Comparison of ENCODE assay signal across 21 cellular contexts in the genomic region with DNA sequence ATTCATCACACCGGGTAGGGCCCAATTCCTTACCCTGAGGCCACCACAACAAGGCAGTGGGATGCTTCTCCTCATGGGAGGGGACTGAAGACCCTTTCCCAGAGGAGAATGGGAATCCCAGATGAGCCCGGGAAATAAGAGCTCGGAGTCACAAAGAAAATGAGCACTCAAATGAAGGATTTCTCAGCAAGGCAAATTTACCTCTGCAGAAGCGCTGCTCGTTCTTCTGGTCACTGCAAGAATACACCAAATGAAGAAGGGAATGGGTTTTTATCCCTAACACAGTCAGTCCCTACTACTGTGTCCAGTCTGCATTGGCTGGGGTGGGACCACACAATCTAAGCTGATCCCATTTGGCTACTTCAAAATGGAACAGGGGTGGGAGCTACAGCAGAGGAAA. TPM values are rescaled to one million over a fixed set of nuclear protein-coding genes. Genes with fewer than 3 reads are reported as not detected.
"Had no signal": no experiment of that assay in that cellular context is flagged by ENCODE, and none has a peak within 500 bp of the region (broad histone marks: within the 10 kb centered on the region; RNA-seq: fewer than 3 reads in every experiment).

No MANE protein-coding gene starts in this region.

- H3K36me3 ChIP-seq: SJSA1 had no signal

- H3K4me3 ChIP-seq: SJSA1, SK-N-MC had no signal

- H3K4me3 Mint-ChIP-seq: IgD-negative memory B cell had no signal

- H3K27me3 Mint-ChIP-seq: IgD-negative memory B cell had no signal

- DNase-seq: KBM-7, MV-4-11, NCI-H1048, NCI-H1105, NCI-H1417, NCI-H1436 treated with DMSO at 0.1 percent for 48 hours, NCI-H1694 treated with DMSO at 0.1 percent for 48 hours, NCI-H1930, NCI-H2081, NCI-H2107, NCI-H2227 treated with DMSO at 0.1 percent for 48 hours, NCI-H524 treated with DMSO at 0.1 percent for 48 hours, NCI-H69, NCI-H774, Right ventricle myocardium superior, RPMI8226, SIG-M5 had no signal

- H3K27ac ChIP-seq: SJSA1, SK-N-MC had no signal

- H3K27me3 ChIP-seq: SJSA1 had no signal

- FAIRE-seq: RCC 7860 had no signal

- H3K4me1 ChIP-seq: SJSA1 had no signal

RNA-seq across cellular contexts. Expression of a gene that starts 40.0 kb away (rescaled TPM):
- total RNA-seq: SJSA1 had no signal
